1 cellular context compared by ENCODE assay signal in the genomic region with DNA sequence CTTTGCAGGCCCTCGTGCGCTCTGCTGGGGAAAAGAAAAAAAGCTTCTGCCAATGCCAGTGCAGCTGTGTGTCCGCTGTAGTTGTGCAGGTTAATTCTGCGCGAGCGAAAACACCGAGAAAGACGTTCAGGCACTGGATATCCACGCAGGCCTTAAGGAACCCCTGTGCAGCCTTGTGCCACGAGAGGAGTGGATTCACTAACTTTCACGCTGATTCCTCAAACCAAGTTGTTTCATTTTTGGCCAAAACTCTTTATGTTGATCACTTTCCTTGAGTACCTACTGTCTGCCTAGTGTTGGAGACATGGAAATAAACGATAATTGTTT.
TF ChIP-seq lines count a peak whose summit lies in the region.

No MANE protein-coding gene starts in this region.

TF ChIP-seq in HCT116, 20 proteins besides CTCF, POLR2A, EP300 and RAD21 (continued from another document):
- TF ChIP-seq, protein P1, sequence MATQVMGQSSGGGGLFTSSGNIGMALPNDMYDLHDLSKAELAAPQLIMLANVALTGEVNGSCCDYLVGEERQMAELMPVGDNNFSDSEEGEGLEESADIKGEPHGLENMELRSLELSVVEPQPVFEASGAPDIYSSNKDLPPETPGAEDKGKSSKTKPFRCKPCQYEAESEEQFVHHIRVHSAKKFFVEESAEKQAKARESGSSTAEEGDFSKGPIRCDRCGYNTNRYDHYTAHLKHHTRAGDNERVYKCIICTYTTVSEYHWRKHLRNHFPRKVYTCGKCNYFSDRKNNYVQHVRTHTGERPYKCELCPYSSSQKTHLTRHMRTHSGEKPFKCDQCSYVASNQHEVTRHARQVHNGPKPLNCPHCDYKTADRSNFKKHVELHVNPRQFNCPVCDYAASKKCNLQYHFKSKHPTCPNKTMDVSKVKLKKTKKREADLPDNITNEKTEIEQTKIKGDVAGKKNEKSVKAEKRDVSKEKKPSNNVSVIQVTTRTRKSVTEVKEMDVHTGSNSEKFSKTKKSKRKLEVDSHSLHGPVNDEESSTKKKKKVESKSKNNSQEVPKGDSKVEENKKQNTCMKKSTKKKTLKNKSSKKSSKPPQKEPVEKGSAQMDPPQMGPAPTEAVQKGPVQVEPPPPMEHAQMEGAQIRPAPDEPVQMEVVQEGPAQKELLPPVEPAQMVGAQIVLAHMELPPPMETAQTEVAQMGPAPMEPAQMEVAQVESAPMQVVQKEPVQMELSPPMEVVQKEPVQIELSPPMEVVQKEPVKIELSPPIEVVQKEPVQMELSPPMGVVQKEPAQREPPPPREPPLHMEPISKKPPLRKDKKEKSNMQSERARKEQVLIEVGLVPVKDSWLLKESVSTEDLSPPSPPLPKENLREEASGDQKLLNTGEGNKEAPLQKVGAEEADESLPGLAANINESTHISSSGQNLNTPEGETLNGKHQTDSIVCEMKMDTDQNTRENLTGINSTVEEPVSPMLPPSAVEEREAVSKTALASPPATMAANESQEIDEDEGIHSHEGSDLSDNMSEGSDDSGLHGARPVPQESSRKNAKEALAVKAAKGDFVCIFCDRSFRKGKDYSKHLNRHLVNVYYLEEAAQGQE (IDR thresholded peaks at IDR 0.05; ENCODE audit: low read depth) = no peak
- no peak for TF ChIP-seq ZNF274 (IDR thresholded peaks at IDR 0.05; ENCODE audit: low read depth, low read length)
- TF ChIP-seq EZH2 (IDR thresholded peaks at IDR 0.05) = no peak
TF ChIP-seq in HCT116: peak in this region for 0.
